ENCODE assay signal across 8 cellular contexts in the genomic region with DNA sequence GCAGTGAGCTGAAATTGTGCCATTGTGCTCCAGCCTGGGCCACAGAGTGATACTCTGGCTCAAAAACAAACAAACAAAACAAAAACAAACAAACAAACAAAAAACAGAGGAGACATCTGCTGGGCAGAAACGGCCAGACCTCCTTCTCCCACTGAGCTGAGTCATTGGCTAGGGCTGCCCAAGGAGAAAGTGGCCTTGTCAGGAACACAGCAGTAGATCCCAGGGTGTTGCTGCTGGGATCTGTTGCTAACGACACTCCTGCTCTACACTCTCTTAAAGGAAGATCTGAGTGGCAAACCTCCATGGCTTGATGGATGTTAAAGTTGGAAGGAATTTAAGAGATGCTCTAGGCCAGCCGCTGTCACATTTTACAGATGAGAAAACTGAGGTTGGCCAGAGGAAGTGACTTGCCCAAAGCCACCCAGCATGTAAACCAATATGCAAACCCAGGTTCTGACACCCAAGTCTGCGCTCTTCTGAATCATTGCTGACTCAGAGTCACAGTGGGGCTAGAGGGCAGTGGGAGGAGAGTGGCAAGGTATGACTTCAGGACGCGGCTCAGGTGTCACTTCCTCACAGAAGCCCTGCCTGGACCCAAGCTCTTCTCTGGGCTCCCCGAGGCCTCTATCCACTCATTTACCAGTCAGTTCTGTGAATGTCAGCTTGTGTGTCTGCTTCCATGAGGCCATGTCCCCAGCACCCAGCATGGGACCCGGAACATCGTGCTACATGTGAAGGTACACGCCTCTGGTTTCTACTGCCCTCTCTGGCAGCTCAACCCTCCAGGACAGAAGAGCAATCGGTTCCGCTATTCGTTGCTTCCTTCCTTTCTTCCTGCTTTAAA. TPM values are rescaled to one million over a fixed set of nuclear protein-coding genes. Genes with fewer than 3 reads are reported as not detected.
DNase-seq lines count a peak whose midpoint lies in the region; ATAC-seq, FAIRE-seq and TF ChIP-seq lines count a peak whose summit lies in the region.

No MANE protein-coding gene starts in this region.

- H3K9me3 ChIP-seq in endodermal cell (ENCODE audit: control insufficient read depth, low read length): no peaks in the 10 kb centered on the region
- H3K9me3 ChIP-seq in MG63: no peaks in the 10 kb centered on the region

- TF ChIP-seq CTCF in endodermal cell (conservative IDR thresholded peaks at IDR 0.05): peak; percentile 19

- no peak overlapping the region for H3K9ac ChIP-seq in endodermal cell (ENCODE audit: extremely low read depth, low read length, poor library complexity, severe bottlenecking)

- no peaks in the 10 kb centered on the region for H3K9me3 Mint-ChIP-seq in endodermal cell

- no peak overlapping the region for H3K4me3 ChIP-seq in endodermal cell (ENCODE audit: low read length)
- H3K4me3 ChIP-seq in MG63: no peak overlapping the region

- no peaks in the 10 kb centered on the region for H3K27me3 ChIP-seq in endodermal cell (ENCODE audit: control insufficient read depth, insufficient read depth, low read length, poor library complexity, severe bottlenecking)
- H3K27me3 ChIP-seq in MG63: no peaks in the 10 kb centered on the region

- H3K4me1 ChIP-seq in endodermal cell (ENCODE audit: control insufficient read depth, insufficient read depth, low read length): peaks cover 9% of the 10 kb centered on the region

- no peaks in the 10 kb centered on the region for H3K27me3 Mint-ChIP-seq in endodermal cell (ENCODE audit: insufficient read depth)

- H3K36me3 ChIP-seq in endodermal cell (ENCODE audit: control insufficient read depth, insufficient read depth, low read length): no peaks in the 10 kb centered on the region
- H3K36me3 ChIP-seq in MG63: no peaks in the 10 kb centered on the region

- no peak overlapping the region for H3K27ac Mint-ChIP-seq in endodermal cell

- peaks cover 21% of the 10 kb centered on the region for H3K4me1 Mint-ChIP-seq in endodermal cell

- peak; percentile 67 for ATAC-seq in GM18873 (IDR thresholded peaks at IDR 0.05; ENCODE audit: low FRiP score, unreplicated experiment)
- ATAC-seq in HG02840 (IDR thresholded peaks at IDR 0.05; ENCODE audit: low FRiP score, unreplicated experiment): peak; percentile 75
- ATAC-seq in GM19397 (IDR thresholded peaks at IDR 0.05; ENCODE audit: unreplicated experiment): no peak

- H3K4me3 Mint-ChIP-seq in endodermal cell: no peak overlapping the region

- FAIRE-seq in RCC 7860 (lab: Jason Lieb, UNC): no peak

- 68 to 86% methylated on average over 5 to 13 of the region's 13 CpGs for WGBS in endodermal cell (ENCODE audit: insufficient coverage in 1 of 2, insufficient read length in 1 of 2), 2 experiments

- DNase-seq in RCC 7860 (ENCODE audit: low spot score) (peak; percentile 85), endodermal cell (peak; percentile 67), mucosa of gallbladder (ENCODE audit: low spot score) (no peak), MG63 (no peak), NCI-H524 (lab: John Stamatoyannopoulos, UW) (no peak)

- no peaks in the 10 kb centered on the region for H3K36me3 Mint-ChIP-seq in endodermal cell (ENCODE audit: low read depth)

- H3K27ac ChIP-seq in endodermal cell (ENCODE audit: low read depth, low read length): no peak overlapping the region

RNA-seq across cellular contexts. Expression of gene GDPD5, which starts 11.3 kb away (rescaled TPM):
- total RNA-seq in endodermal cell (1 to 10 TPM; 3.0 to 8.6 TPM), mucosa of gallbladder (16.7 TPM)
- 9.4 TPM for polyA plus RNA-seq in endodermal cell (2013, experiment 1 of 2)
- polyA plus RNA-seq in endodermal cell (2013, experiment 2 of 2): 7.7 TPM
- total RNA-seq in MG63 (2014; rRNA removed; shearing (Covaris generic); ENCODE audit: low replicate concordance): 15.2 and 16.2 TPM in 2 replicates

RNA-seq across cellular contexts. Expression of gene SERPINH1, which starts 25.0 kb away (rescaled TPM):
- 100 to 1,000 TPM; 414 to 454 TPM for total RNA-seq in endodermal cell
- polyA plus RNA-seq in endodermal cell (2013, experiment 1 of 2): 364 TPM
- 386 TPM for polyA plus RNA-seq in endodermal cell (2013, experiment 2 of 2)
- total RNA-seq in mucosa of gallbladder: 141 TPM
- 1,157 and 1,275 TPM in 2 replicates for total RNA-seq in MG63 (2014; rRNA removed; shearing (Covaris generic); ENCODE audit: low replicate concordance)

Comparison
In these comparisons a context has a peak if more than half of its experiments do, and no peak if none do; other contexts are left out.
1. DNase-seq: peak in RCC 7860 (single experiment) and endodermal cell (single experiment); none in mucosa of gallbladder (single experiment), MG63 (single experiment) and NCI-H524 (0 of 2).